In genomic region chr11:2699531-2700414, GRCh38 we compare ENCODE assay signal across 1 cellular context.
TF ChIP-seq lines count a peak whose summit lies in the region.

Gene KCNQ1OT1, minus strand, starts transcription at chr11:2699994.

TF ChIP-seq in HepG2, 621 proteins besides CTCF, POLR2A, EP300 and RAD21 (continued from another document and continues in another):
- TF ChIP-seq ZNF670 (CRISPR knock-in tag; IDR thresholded peaks at IDR 0.05; ENCODE audit: borderline replicate concordance), result peak; percentile 85; the same call in 1 of the 2 replicates
- no peak for TF ChIP-seq ZNF530 (CRISPR knock-in tag; IDR thresholded peaks at IDR 0.05; ENCODE audit: low read depth)
- peak; percentile 84 for TF ChIP-seq ZNF746 (CRISPR knock-in tag; IDR thresholded peaks at IDR 0.05)
- 0 out of 2 replicates have a peak, but pooled peaks have one; percentile 56 for TF ChIP-seq PREB (CRISPR knock-in tag; IDR thresholded peaks at IDR 0.05)
- TF ChIP-seq CBX1 (IDR thresholded peaks at IDR 0.05; ENCODE audit: low read depth), result peak; percentile 96
- TF ChIP-seq FOXO4 (CRISPR knock-in tag; conservative IDR thresholded peaks at IDR 0.05), result no peak
- peak; percentile 44; the same call in 1 of the 2 replicates for TF ChIP-seq SNAPC4 (CRISPR knock-in tag; IDR thresholded peaks at IDR 0.05)
- peak; percentile 97 for TF ChIP-seq TBX3 (IDR thresholded peaks at IDR 0.05; ENCODE audit: borderline replicate concordance)
- peak; percentile 82; the same call in 1 of the 2 replicates for TF ChIP-seq ZNF264 (CRISPR knock-in tag; IDR thresholded peaks at IDR 0.05)
- peak; percentile 56 for TF ChIP-seq RBM39 (IDR thresholded peaks at IDR 0.05; ENCODE audit: low read depth, low read length, poor library complexity, severe bottlenecking)
- TF ChIP-seq UBTF (CRISPR knock-in tag; IDR thresholded peaks at IDR 0.05), result peak; percentile 81
- no peak for TF ChIP-seq HNF4G (IDR thresholded peaks at IDR 0.05; ENCODE audit: borderline replicate concordance, low read depth, low read length)
- TF ChIP-seq HNF4G (CRISPR knock-in tag; IDR thresholded peaks at IDR 0.05; ENCODE audit: borderline replicate concordance, low read depth), result no peak; the same call in none of the 2 replicates
- TF ChIP-seq CBFB (CRISPR knock-in tag; IDR thresholded peaks at IDR 0.05), result peak; percentile 87
- TF ChIP-seq ZEB1 (IDR thresholded peaks at IDR 0.05; ENCODE audit: insufficient replicate concordance, low read depth), result no peak
- TF ChIP-seq ZNF17 (CRISPR knock-in tag; IDR thresholded peaks at IDR 0.05), result no peak
- no peak; the same call in 1 of the 2 replicates for TF ChIP-seq ZNF44 (CRISPR knock-in tag; IDR thresholded peaks at IDR 0.05)
- peak; percentile 55; the same call in 1 of the 2 replicates for TF ChIP-seq SATB2 (CRISPR knock-in tag; IDR thresholded peaks at IDR 0.05)
- TF ChIP-seq ZC3H13 (CRISPR knock-in tag; IDR thresholded peaks at IDR 0.05), result no peak; the same call in none of the 2 replicates
- 0 out of 2 replicates have a peak, but pooled peaks have one; percentile 7 for TF ChIP-seq ZNF234 (CRISPR knock-in tag; conservative IDR thresholded peaks at IDR 0.05)
- peak; percentile 87 for TF ChIP-seq ZFP91 (CRISPR knock-in tag; IDR thresholded peaks at IDR 0.05; ENCODE audit: borderline replicate concordance)
- no peak for TF ChIP-seq ZNF432 (CRISPR knock-in tag; IDR thresholded peaks at IDR 0.05; ENCODE audit: borderline replicate concordance)
- 0 out of 2 replicates have a peak, but pooled peaks have one; percentile 46 for TF ChIP-seq FOSL1 (CRISPR knock-in tag; IDR thresholded peaks at IDR 0.05; ENCODE audit: borderline replicate concordance)
- TF ChIP-seq ZNF430 (CRISPR knock-in tag; IDR thresholded peaks at IDR 0.05), result peak; percentile 82
- TF ChIP-seq ZFP62 (CRISPR knock-in tag; IDR thresholded peaks at IDR 0.05), result no peak
- TF ChIP-seq ETS1 (CRISPR knock-in tag; IDR thresholded peaks at IDR 0.05), result peak; percentile 48
- peak; percentile 78; the same call in 1 of the 2 replicates for TF ChIP-seq ZNF616 (CRISPR knock-in tag; IDR thresholded peaks at IDR 0.05; ENCODE audit: low read depth)
- TF ChIP-seq NAIF1 (CRISPR knock-in tag; IDR thresholded peaks at IDR 0.05; ENCODE audit: borderline replicate concordance), result 0 out of 2 replicates have a peak, but pooled peaks have one; percentile 60
- TF ChIP-seq ZNF460 (CRISPR knock-in tag; IDR thresholded peaks at IDR 0.05; ENCODE audit: borderline replicate concordance), result no peak
- TF ChIP-seq ZNF224 (CRISPR knock-in tag; IDR thresholded peaks at IDR 0.05), result 0 out of 2 replicates have a peak, but pooled peaks have one; percentile 67
- TF ChIP-seq ZNF564 (CRISPR knock-in tag; IDR thresholded peaks at IDR 0.05), result peak; percentile 87
- peak; percentile 86 for TF ChIP-seq GATA4 (IDR thresholded peaks at IDR 0.05; ENCODE audit: borderline replicate concordance, low read depth)
- TF ChIP-seq ZNF574 (CRISPR knock-in tag; IDR thresholded peaks at IDR 0.05), result peak; percentile 87
- peak; percentile 96 for TF ChIP-seq RFXANK (CRISPR knock-in tag; IDR thresholded peaks at IDR 0.05)
- TF ChIP-seq ZNF841 (CRISPR knock-in tag; IDR thresholded peaks at IDR 0.05; ENCODE audit: borderline replicate concordance), result peak; percentile 21; the same call in 1 of the 2 replicates
- TF ChIP-seq STAG1 (CRISPR knock-in tag; IDR thresholded peaks at IDR 0.05), result peak; percentile 34; the same call in 1 of the 2 replicates
- TF ChIP-seq NR0B2 (CRISPR knock-in tag; IDR thresholded peaks at IDR 0.05), result no peak
- TF ChIP-seq NFE2 (CRISPR knock-in tag; IDR thresholded peaks at IDR 0.05), result no peak
- 0 out of 2 replicates have a peak, but pooled peaks have one; percentile 42 for TF ChIP-seq SOX13 (IDR thresholded peaks at IDR 0.05)
- peak in 1 of 2 experiments; percentile 44; a peak in 1 of 4 replicates for TF ChIP-seq SOX13 (CRISPR knock-in tag; conservative IDR thresholded peaks at IDR 0.05 in 1 of 2, IDR thresholded peaks at IDR 0.05 in 1 of 2)
- no peak for TF ChIP-seq DMTF1 (CRISPR knock-in tag; IDR thresholded peaks at IDR 0.05)
